ENCODE assay signal across 1 cellular context in genomic region chr18:54946149-54946581, GRCh38.
A peak's percentile ranks its signal among the peaks of the same experiment; 100 is the strongest.
TF ChIP-seq lines count a peak whose summit lies in the region.

No MANE protein-coding gene starts in this region.

TF ChIP-seq in HepG2, 621 proteins besides CTCF, POLR2A, EP300 and RAD21 (continued from another document):
- TF ChIP-seq DMTF1 (CRISPR knock-in tag; IDR thresholded peaks at IDR 0.05) (no peak), RNF219 (CRISPR knock-in tag; IDR thresholded peaks at IDR 0.05) (no peak), ZNF256 (CRISPR knock-in tag; conservative IDR thresholded peaks at IDR 0.05) (no peak), U2AF2 (IDR thresholded peaks at IDR 0.05; ENCODE audit: low read depth, low read length) (no peak), ZFP91 (CRISPR knock-in tag; IDR thresholded peaks at IDR 0.05; ENCODE audit: borderline replicate concordance) (no peak), TFAP4 (IDR thresholded peaks at IDR 0.05; ENCODE audit: borderline replicate concordance, low read depth) (peak; percentile 61; the same call in 1 of the 2 replicates), ZSCAN21 (CRISPR knock-in tag; IDR thresholded peaks at IDR 0.05; ENCODE audit: borderline replicate concordance) (no peak), THAP11 (CRISPR knock-in tag; IDR thresholded peaks at IDR 0.05) (peak; percentile 76), HDAC6 (IDR thresholded peaks at IDR 0.05; ENCODE audit: low read depth, low read length) (no peak), HOXA5 (CRISPR knock-in tag; IDR thresholded peaks at IDR 0.05) (0 out of 2 replicates have a peak, but pooled peaks have one; percentile 56), ZNF30 (CRISPR knock-in tag; IDR thresholded peaks at IDR 0.05) (no peak), BORCS8-MEF2B (CRISPR knock-in tag; IDR thresholded peaks at IDR 0.05) (0 out of 2 replicates have a peak, but pooled peaks have one; percentile 41), ELF4 (CRISPR knock-in tag; IDR thresholded peaks at IDR 0.05; ENCODE audit: borderline replicate concordance) (peak; percentile 74; the same call in 1 of the 2 replicates), ZNF672 (CRISPR knock-in tag; IDR thresholded peaks at IDR 0.05) (no peak), HMG20B (CRISPR knock-in tag; conservative IDR thresholded peaks at IDR 0.05) (no peak; the same call in 1 of the 2 replicates), ZBTB26 (CRISPR knock-in tag; IDR thresholded peaks at IDR 0.05; ENCODE audit: borderline replicate concordance) (peak; percentile 87), HOXA7 (CRISPR knock-in tag; IDR thresholded peaks at IDR 0.05) (no peak), IKZF5 (CRISPR knock-in tag; IDR thresholded peaks at IDR 0.05) (peak; percentile 96), HNRNPH1 (optimal IDR thresholded peaks at IDR 0.05; ENCODE audit: low read depth, low read length) (no peak), IRF2 (CRISPR knock-in tag; IDR thresholded peaks at IDR 0.05) (peak; percentile 100), ZMYM4 (CRISPR knock-in tag; IDR thresholded peaks at IDR 0.05) (peak; percentile 88), USF2 (IDR thresholded peaks at IDR 0.05; ENCODE audit: low read depth, low read length) (no peak), USF2 (CRISPR knock-in tag; IDR thresholded peaks at IDR 0.05; ENCODE audit: borderline replicate concordance) (no peak), ZNF230 (CRISPR knock-in tag; IDR thresholded peaks at IDR 0.05) (0 out of 2 replicates have a peak, but pooled peaks have one; percentile 66), ELF1 (CRISPR knock-in tag; IDR thresholded peaks at IDR 0.05) (peak; percentile 50; the same call in 1 of the 2 replicates)
